7 cellular contexts compared by ENCODE assay signal in genomic region chr5:83473344-83474169, GRCh38. TPM values are rescaled to one million over a fixed set of nuclear protein-coding genes. Genes with fewer than 3 reads are reported as not detected.
DNase-seq lines count a peak whose midpoint lies in the region; ATAC-seq and TF ChIP-seq lines count a peak whose summit lies in the region.

No MANE protein-coding gene starts in this region.

- no peaks in the 10 kb centered on the region for H4K20me1 ChIP-seq in Loucy (ENCODE audit: insufficient read depth, low read length, poor library complexity, severe bottlenecking)

- WGBS in iPS DF 6.9 (ENCODE audit: insufficient coverage, insufficient read length): no CpG with 5 or more reads among the region's 42 CpGs

- H3K9me3 ChIP-seq in HEK293 (ENCODE audit: control insufficient read depth, insufficient read depth, low read depth, low read length) (no peaks in the 10 kb centered on the region), Loucy (ENCODE audit: insufficient read depth, low read depth, low read length) (no peaks in the 10 kb centered on the region), iPS DF 6.9 (ENCODE audit: control insufficient read depth, insufficient read depth, low read length) (no peaks in the 10 kb centered on the region)

- H3K4me1 ChIP-seq in HEK293 (ENCODE audit: control insufficient read depth, insufficient read depth, low read length): peaks cover 5% of the 10 kb centered on the region
- H3K4me1 ChIP-seq in Loucy (ENCODE audit: insufficient read depth, low read length, poor library complexity, severe bottlenecking): no peaks in the 10 kb centered on the region
- no peaks in the 10 kb centered on the region for H3K4me1 ChIP-seq in iPS DF 6.9 (ENCODE audit: control insufficient read depth, insufficient read depth, low read length)

- peak overlapping the region; percentile 96 for H3K27ac ChIP-seq in HEK293 (ENCODE audit: extremely low read depth, low read depth, low read length)
- H3K27ac ChIP-seq in iPS DF 6.9 (ENCODE audit: low read length): no peak overlapping the region

- ATAC-seq in SK-N-SH treated with all-trans-retinoic acid at 6 μM for 48 hours: peak; percentile 77

- H3K9me2 ChIP-seq in Loucy (replicated peaks; ENCODE audit: low read depth, low read length): no peaks in the 10 kb centered on the region

- no peak overlapping the region for H2AFZ ChIP-seq in Loucy (ENCODE audit: low read length)

- H3K27me3 ChIP-seq in Loucy (ENCODE audit: insufficient read depth, low read length, poor library complexity, severe bottlenecking) (no peaks in the 10 kb centered on the region), iPS DF 6.9 (ENCODE audit: control insufficient read depth, insufficient read depth, low read length) (no peaks in the 10 kb centered on the region)

- DNase-seq in brain pericyte (ENCODE audit: low read depth, low spot score) (peak; percentile 94), iPS DF 6.9 (ENCODE audit: low read depth, low spot score) (peak; percentile 94), renal cortical epithelial cell (ENCODE audit: low read depth) (peak; percentile 96)

- no peaks in the 10 kb centered on the region; a peak in 1 of 3 replicates for H3K36me3 ChIP-seq in HEK293 (ENCODE audit: control insufficient read depth in 2 of 2, insufficient read depth in 1 of 2, low read length in 2 of 2)
- H3K36me3 ChIP-seq in Loucy (ENCODE audit: insufficient read depth, low read length): no peaks in the 10 kb centered on the region
- H3K36me3 ChIP-seq in iPS DF 6.9 (ENCODE audit: control insufficient read depth, insufficient read depth, low read length): no peaks in the 10 kb centered on the region

- TF ChIP-seq CTCF in GM12875 (IDR thresholded peaks at IDR 0.05; ENCODE audit: borderline replicate concordance, insufficient read depth, low read depth, low read length) (peak; percentile 85), HEK293 (tag by site-specific recombination; IDR thresholded peaks at IDR 0.05) (peak; percentile 83), Loucy (conservative IDR thresholded peaks at IDR 0.05; ENCODE audit: low read length) (peak; percentile 73)

- H3K4me3 ChIP-seq in GM12875 (ENCODE audit: low read depth, low read length): peak overlapping the region; percentile 69
- peak overlapping the region; percentile 58 for H3K4me3 ChIP-seq in HEK293 (ENCODE audit: low read depth, low read length)
- no peak overlapping the region for H3K4me3 ChIP-seq in Loucy (ENCODE audit: low read length, poor library complexity, severe bottlenecking)
- peak overlapping the region; percentile 52; the same call in 1 of the 2 replicates for H3K4me3 ChIP-seq in iPS DF 6.9 (ENCODE audit: low read length)

- no peaks in the 10 kb centered on the region for H3F3A ChIP-seq in Loucy (ENCODE audit: low read depth)

- POLR2A ChIA-PET in HEK293 (lab: Yijun Ruan, JAX): interaction anchor here (0.6 to 1.1 kb wide), 6 partner anchors 91 to 832 kb away, joined by 3 to 4 read pairs (median 3); partner anchors contain the start of gene XRCC4

- CTCF ChIA-PET in HEK293 (lab: Yijun Ruan, JAX): interaction anchor here (0.6 to 1.0 kb wide), 10 partner anchors 15 to 1121 kb away, joined by 3 to 6 read pairs (median 3); no protein-coding TSS in a partner anchor

- no peak overlapping the region for H3K4me2 ChIP-seq in Loucy (ENCODE audit: low read depth, low read length, poor library complexity, severe bottlenecking)

- H3K9ac ChIP-seq in Loucy (ENCODE audit: low read depth, low read length, poor library complexity, severe bottlenecking): no peak overlapping the region

- H3K79me2 ChIP-seq in Loucy (ENCODE audit: insufficient read depth, low read length): no peaks in the 10 kb centered on the region

TF ChIP-seq in HEK293, 187 proteins besides CTCF, POLR2A, EP300 and RAD21 (continues in another document):
- TF ChIP-seq PRDM6 (tag by site-specific recombination; IDR thresholded peaks at IDR 0.05) (no peak), SCRT2 (tag by site-specific recombination; IDR thresholded peaks at IDR 0.05) (no peak), GLIS1 (tag by site-specific recombination; IDR thresholded peaks at IDR 0.05) (no peak)
- TF ChIP-seq, protein P1, sequence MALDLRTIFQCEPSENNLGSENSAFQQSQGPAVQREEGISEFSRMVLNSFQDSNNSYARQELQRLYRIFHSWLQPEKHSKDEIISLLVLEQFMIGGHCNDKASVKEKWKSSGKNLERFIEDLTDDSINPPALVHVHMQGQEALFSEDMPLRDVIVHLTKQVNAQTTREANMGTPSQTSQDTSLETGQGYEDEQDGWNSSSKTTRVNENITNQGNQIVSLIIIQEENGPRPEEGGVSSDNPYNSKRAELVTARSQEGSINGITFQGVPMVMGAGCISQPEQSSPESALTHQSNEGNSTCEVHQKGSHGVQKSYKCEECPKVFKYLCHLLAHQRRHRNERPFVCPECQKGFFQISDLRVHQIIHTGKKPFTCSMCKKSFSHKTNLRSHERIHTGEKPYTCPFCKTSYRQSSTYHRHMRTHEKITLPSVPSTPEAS (tag by site-specific recombination; IDR thresholded peaks at IDR 0.05): no peak

TF ChIP-seq in SK-N-SH treated with all-trans-retinoic acid at 6 μM for 48 hours, 23 proteins besides CTCF, POLR2A, EP300 and RAD21 (continues in another document):
- TF ChIP-seq, protein P2, sequence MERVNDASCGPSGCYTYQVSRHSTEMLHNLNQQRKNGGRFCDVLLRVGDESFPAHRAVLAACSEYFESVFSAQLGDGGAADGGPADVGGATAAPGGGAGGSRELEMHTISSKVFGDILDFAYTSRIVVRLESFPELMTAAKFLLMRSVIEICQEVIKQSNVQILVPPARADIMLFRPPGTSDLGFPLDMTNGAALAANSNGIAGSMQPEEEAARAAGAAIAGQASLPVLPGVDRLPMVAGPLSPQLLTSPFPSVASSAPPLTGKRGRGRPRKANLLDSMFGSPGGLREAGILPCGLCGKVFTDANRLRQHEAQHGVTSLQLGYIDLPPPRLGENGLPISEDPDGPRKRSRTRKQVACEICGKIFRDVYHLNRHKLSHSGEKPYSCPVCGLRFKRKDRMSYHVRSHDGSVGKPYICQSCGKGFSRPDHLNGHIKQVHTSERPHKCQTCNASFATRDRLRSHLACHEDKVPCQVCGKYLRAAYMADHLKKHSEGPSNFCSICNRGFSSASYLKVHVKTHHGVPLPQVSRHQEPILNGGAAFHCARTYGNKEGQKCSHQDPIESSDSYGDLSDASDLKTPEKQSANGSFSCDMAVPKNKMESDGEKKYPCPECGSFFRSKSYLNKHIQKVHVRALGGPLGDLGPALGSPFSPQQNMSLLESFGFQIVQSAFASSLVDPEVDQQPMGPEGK (CRISPR knock-in tag; IDR thresholded peaks at IDR 0.05; ENCODE audit: borderline replicate concordance): 0 out of 2 replicates have a peak, but pooled peaks have one; percentile 37
- no peak for TF ChIP-seq CSDC2 (CRISPR knock-in tag; IDR thresholded peaks at IDR 0.05)
- TF ChIP-seq ZFP30 (CRISPR knock-in tag; IDR thresholded peaks at IDR 0.05): no peak
- TF ChIP-seq ISL1 (CRISPR knock-in tag; IDR thresholded peaks at IDR 0.05): no peak
- no peak for TF ChIP-seq ZC3H10 (CRISPR knock-in tag; IDR thresholded peaks at IDR 0.05)
- no peak for TF ChIP-seq OSR1 (CRISPR knock-in tag; IDR thresholded peaks at IDR 0.05)
- TF ChIP-seq, protein P3, sequence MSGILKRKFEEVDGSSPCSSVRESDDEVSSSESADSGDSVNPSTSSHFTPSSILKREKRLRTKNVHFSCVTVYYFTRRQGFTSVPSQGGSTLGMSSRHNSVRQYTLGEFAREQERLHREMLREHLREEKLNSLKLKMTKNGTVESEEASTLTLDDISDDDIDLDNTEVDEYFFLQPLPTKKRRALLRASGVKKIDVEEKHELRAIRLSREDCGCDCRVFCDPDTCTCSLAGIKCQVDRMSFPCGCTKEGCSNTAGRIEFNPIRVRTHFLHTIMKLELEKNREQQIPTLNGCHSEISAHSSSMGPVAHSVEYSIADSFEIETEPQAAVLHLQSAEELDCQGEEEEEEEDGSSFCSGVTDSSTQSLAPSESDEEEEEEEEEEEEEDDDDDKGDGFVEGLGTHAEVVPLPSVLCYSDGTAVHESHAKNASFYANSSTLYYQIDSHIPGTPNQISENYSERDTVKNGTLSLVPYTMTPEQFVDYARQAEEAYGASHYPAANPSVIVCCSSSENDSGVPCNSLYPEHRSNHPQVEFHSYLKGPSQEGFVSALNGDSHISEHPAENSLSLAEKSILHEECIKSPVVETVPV (CRISPR knock-in tag; IDR thresholded peaks at IDR 0.05): no peak
- no peak for TF ChIP-seq ZNF8 (CRISPR knock-in tag; IDR thresholded peaks at IDR 0.05)
- no peak for TF ChIP-seq TOX (CRISPR knock-in tag; IDR thresholded peaks at IDR 0.05; ENCODE audit: borderline replicate concordance)
- TF ChIP-seq GLIS3 (CRISPR knock-in tag; IDR thresholded peaks at IDR 0.05): no peak
- no peak for TF ChIP-seq ARNTL (CRISPR knock-in tag; IDR thresholded peaks at IDR 0.05; ENCODE audit: borderline replicate concordance, low read depth)
- TF ChIP-seq SNAI2 (CRISPR knock-in tag; IDR thresholded peaks at IDR 0.05): no peak
- TF ChIP-seq ZFP3 (CRISPR knock-in tag; IDR thresholded peaks at IDR 0.05): no peak
- no peak for TF ChIP-seq BACH2 (CRISPR knock-in tag; IDR thresholded peaks at IDR 0.05; ENCODE audit: borderline replicate concordance)
- TF ChIP-seq RARB (CRISPR knock-in tag; IDR thresholded peaks at IDR 0.05): no peak
- no peak for TF ChIP-seq POU6F1 (CRISPR knock-in tag; IDR thresholded peaks at IDR 0.05; ENCODE audit: borderline replicate concordance, low read depth)

RNA-seq across cellular contexts. Expression of gene VCAN, which starts 2.0 kb away (rescaled TPM):
- total RNA-seq in renal cortical epithelial cell: 269 and 2,590 TPM in 2 replicates
